1 cellular context compared by ENCODE assay signal in genomic region chr5:141508808-141509611, GRCh38.
TF ChIP-seq lines count a peak whose summit lies in the region.

No MANE protein-coding gene starts in this region.

TF ChIP-seq in H1, 55 proteins besides CTCF, POLR2A, EP300 and RAD21 (continued from another document):
- TF ChIP-seq E2F6 (IDR thresholded peaks at IDR 0.05) (no peak), YY1 (IDR thresholded peaks at IDR 0.05; ENCODE audit: low read depth, low read length) (no peak)
TF ChIP-seq in H1: peak in this region for 1.
